Comparison of ENCODE assay signal across 6 cellular contexts in the genomic region with DNA sequence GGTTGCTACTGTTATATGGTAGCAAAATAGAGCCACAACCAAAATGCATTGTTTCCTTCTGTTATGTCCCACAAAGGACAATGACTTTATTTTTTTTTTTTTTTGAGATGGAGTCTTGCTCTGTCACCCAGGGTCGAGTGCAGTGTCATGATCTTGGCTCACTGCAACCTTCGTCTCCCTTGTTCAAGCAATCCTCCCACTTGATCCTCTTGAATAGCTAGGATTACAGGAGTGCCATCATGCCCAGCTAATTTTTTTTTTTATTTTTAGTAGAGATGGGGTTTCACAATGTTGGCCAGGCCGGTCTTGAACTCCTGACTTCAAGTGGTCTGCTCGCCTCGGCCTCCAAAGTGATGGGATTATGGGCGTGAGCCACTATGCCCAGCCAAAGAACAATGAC.
"Had no signal": no experiment of that assay in that cellular context is flagged by ENCODE, and none has a peak within 500 bp of the region (broad histone marks: within the 10 kb centered on the region; RNA-seq: fewer than 3 reads in every experiment).

No MANE protein-coding gene starts in this region.

- ATAC-seq: HepG2 had no signal

- H3K4me3 ChIP-seq: GM23248 had no signal

- DNase-seq: GM23248, GOT3, H9, HCEC 1CT had no signal

- H3K27ac ChIP-seq: GM23248, HL-60 had no signal
